Comparison of ENCODE assay signal across 20 cellular contexts in the genomic region with DNA sequence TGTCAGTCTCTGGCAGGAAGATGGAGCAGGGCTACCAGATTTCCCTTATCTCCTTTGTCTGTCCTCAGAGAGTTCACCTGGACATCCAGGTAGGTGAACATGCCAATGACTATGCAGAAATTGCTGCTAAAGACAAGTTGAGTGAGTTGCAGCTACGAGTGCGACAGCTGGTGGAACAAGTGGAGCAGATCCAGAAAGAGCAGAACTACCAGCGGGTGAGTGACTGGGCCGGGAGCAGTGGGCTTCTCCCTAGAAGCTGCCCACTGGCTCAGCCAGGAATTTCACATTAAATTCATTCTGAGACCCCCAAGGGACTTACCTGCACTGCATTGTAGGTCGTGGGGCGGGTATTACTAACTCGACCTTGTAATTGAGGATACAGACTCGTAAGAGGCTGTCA. TPM values are rescaled to one million over a fixed set of nuclear protein-coding genes. Genes with fewer than 3 reads are reported as not detected.
DNase-seq lines count a peak whose midpoint lies in the region; ATAC-seq and TF ChIP-seq lines count a peak whose summit lies in the region.
"Had no signal": no experiment of that assay in that cellular context is flagged by ENCODE, and none has a peak within 500 bp of the region (broad histone marks: within the 10 kb centered on the region; RNA-seq: fewer than 3 reads in every experiment).

No MANE protein-coding gene starts in this region.

- H3K4me1 ChIP-seq in DND-41 (ENCODE audit: insufficient read depth, low read length) (peaks cover 28% of the 10 kb centered on the region), spleen (peaks cover 5 to 61% (median 34%) of the 10 kb centered on the region in 6 donors), vagina (peaks cover 34% of the 10 kb centered on the region)

- H3K27ac ChIP-seq in DND-41 (ENCODE audit: low read length) (no peak overlapping the region), spleen (no peak overlapping the region), vagina (no peak overlapping the region)
- H3K27ac ChIP-seq: coronary artery, left lung, WERI-Rb-1 had no signal

- no peak for DNase-seq in activated T-cell treated with anti-CD3 and anti-CD28 coated beads, Interleukin-2, amount 50 U/mL, for 4 hours
- no peak for DNase-seq in activated T-cell treated with anti-CD3 and anti-CD28 coated beads, Interleukin-2, amount 50 U/mL, for 1 hour
- DNase-seq in DND-41: no peak
- peak; percentile 16 for DNase-seq in spleen
- no peak for DNase-seq in vagina (ENCODE audit: extremely low spot score in 2 of 2)
- DNase-seq: activated CD4-positive, alpha-beta T cell treated with anti-CD3 and anti-CD28 coated beads, Interleukin-2, amount 50 U/mL, for 4 hours; DMS153; GF-D8; Karpas-422; NCI-H1048; NCI-H2029; NCI-H446; stimulated activated CD4-positive, alpha-beta T cell treated with anti-CD3 and anti-CD28 coated beads, Interleukin-2, amount 100 ng/mL, for 24 hours; WERI-Rb-1 had no signal

- H3K36me3 ChIP-seq in DND-41 (ENCODE audit: insufficient read depth, low read length) (peaks cover 37% of the 10 kb centered on the region), spleen (peaks cover 0 to 41% (median 36%) of the 10 kb centered on the region in 6 donors), vagina (peaks cover 3 to 37% of the 10 kb centered on the region in 2 donors)

- TF ChIP-seq POLR2A in spleen (IDR thresholded peaks at IDR 0.05): no peak
- TF ChIP-seq POLR2A in vagina (IDR thresholded peaks at IDR 0.05): no peak

- H3K27me3 ChIP-seq in DND-41 (ENCODE audit: insufficient read depth, low read length, poor library complexity) (no peaks in the 10 kb centered on the region), spleen (replicated peaks in 1 of 7) (peaks cover 0 to 10% (median 0%) of the 10 kb centered on the region in 7 donors), vagina (no peaks in the 10 kb centered on the region)

- no peaks in the 10 kb centered on the region for H3K9me3 Mint-ChIP-seq in activated T-cell treated with anti-CD3 and anti-CD28 coated beads, Interleukin-2, amount 50 U/mL, for 4 hours
- H3K9me3 Mint-ChIP-seq in brain: peaks cover 0 to 7% (median 0%) of the 10 kb centered on the region in 5 experiments
- H3K9me3 Mint-ChIP-seq: CD14-positive monocyte had no signal

- no peak overlapping the region for H2AFZ ChIP-seq in DND-41 (ENCODE audit: low read depth, low read length)

- peak overlapping the region in 1 of 5 experiments; percentile 98 for H3K27ac Mint-ChIP-seq in brain

- peak overlapping the region; percentile 83 for H3K4me2 ChIP-seq in DND-41 (ENCODE audit: insufficient read depth, low read length)

- H3K9me3 ChIP-seq in DND-41 (ENCODE audit: insufficient read depth, low read length, severe bottlenecking) (no peaks in the 10 kb centered on the region), spleen (no peaks in the 10 kb centered on the region), vagina (no peaks in the 10 kb centered on the region)
- H3K9me3 ChIP-seq: left lung had no signal

- peaks cover 11% of the 10 kb centered on the region for H4K20me1 ChIP-seq in DND-41 (ENCODE audit: insufficient read depth, low read length)

- peaks cover 26% of the 10 kb centered on the region for H3K4me1 Mint-ChIP-seq in activated T-cell treated with anti-CD3 and anti-CD28 coated beads, Interleukin-2, amount 50 U/mL, for 4 hours (ENCODE audit: low read depth)
- H3K4me1 Mint-ChIP-seq in brain: peaks cover 29% of the 10 kb centered on the region

- H3K79me2 ChIP-seq in DND-41 (ENCODE audit: insufficient read depth, low read length): peaks cover 24% of the 10 kb centered on the region

- H3K4me3 ChIP-seq in DND-41 (ENCODE audit: low read depth in 1 of 2, low read length in 2 of 2): no peak overlapping the region
- H3K4me3 ChIP-seq in spleen: peak overlapping the region in 1 of 8 donors; percentile 88
- H3K4me3 ChIP-seq in vagina: no peak overlapping the region

- intact Hi-C loops in spleen (cut with DNase I; ENCODE audit: low total_unique reads): no loop called here
- intact Hi-C loops in vagina (cut with DNase I): no loop called here

- peak overlapping the region; percentile 24 for H3K4me3 Mint-ChIP-seq in activated T-cell treated with anti-CD3 and anti-CD28 coated beads, Interleukin-2, amount 50 U/mL, for 4 hours
- peak overlapping the region in 4 of 5 experiments; percentile 33 to 100 (median 98) for H3K4me3 Mint-ChIP-seq in brain
- H3K4me3 Mint-ChIP-seq: CD14-positive monocyte had no signal

- no peak overlapping the region for H3K9ac ChIP-seq in DND-41 (ENCODE audit: low read depth, low read length)

- TF ChIP-seq CTCF in DND-41 (IDR thresholded peaks at IDR 0.05; ENCODE audit: borderline replicate concordance, extremely low read depth, low read length, poor library complexity, severe bottlenecking) (no peak), brain (conservative IDR thresholded peaks at IDR 0.05) (no peak), spleen (IDR thresholded peaks at IDR 0.05 in 8 of 11, conservative IDR thresholded peaks at IDR 0.05 in 3 of 11) (no peak), vagina (IDR thresholded peaks at IDR 0.05) (no peak)

- no peak for ATAC-seq in activated T-cell treated with anti-CD3 and anti-CD28 coated beads, Interleukin-2, amount 50 U/mL, for 4 hours
- ATAC-seq in DND-41 (ENCODE audit: insufficient read depth, low read depth) (no peak), HG02571 (IDR thresholded peaks at IDR 0.05; ENCODE audit: unreplicated experiment) (no peak), GM21447 (IDR thresholded peaks at IDR 0.05; ENCODE audit: unreplicated experiment) (no peak)
- ATAC-seq: left lung had no signal

- 85 to 97% (median 94%) methylated on average over 8 of the region's 8 CpGs for WGBS in spleen, 5 donors

- H3K36me3 Mint-ChIP-seq in activated T-cell treated with anti-CD3 and anti-CD28 coated beads, Interleukin-2, amount 50 U/mL, for 4 hours (ENCODE audit: insufficient read depth): peaks cover 28% of the 10 kb centered on the region
- peaks cover 44% of the 10 kb centered on the region for H3K36me3 Mint-ChIP-seq in brain

- H3K27me3 Mint-ChIP-seq in activated T-cell treated with anti-CD3 and anti-CD28 coated beads, Interleukin-2, amount 50 U/mL, for 4 hours (ENCODE audit: low read depth): peaks cover 13% of the 10 kb centered on the region
- H3K27me3 Mint-ChIP-seq in brain: peaks cover 24% of the 10 kb centered on the region

RNA-seq across cellular contexts. Expression of gene TMED9, which starts 2.1 kb away (rescaled TPM):
- total RNA-seq in activated T-cell treated with anti-CD3 and anti-CD28 coated beads, Interleukin-2, amount 50 U/mL, for 4 hours: 100 to 1,000 TPM; 178 to 208 (median 199) TPM
- 92.1 TPM for polyA plus RNA-seq in brain (ENCODE audit: insufficient read depth, low read depth, low replicate concordance)
- total RNA-seq in spleen: 100 to 1,000 TPM in 4 of 7 donors, 10 to 100 TPM in 3; 72.0 to 126 (median 110) TPM
- polyA plus RNA-seq in spleen: 10 to 100 TPM; 52.6 to 96.9 (median 91.9) TPM
- total RNA-seq in vagina: 83.7 TPM

RNA-seq across cellular contexts. Expression of gene B4GALT7, which starts 5.9 kb away (rescaled TPM):
- 10 to 100 TPM; 35.5 to 40.5 (median 37.0) TPM for total RNA-seq in activated T-cell treated with anti-CD3 and anti-CD28 coated beads, Interleukin-2, amount 50 U/mL, for 4 hours
- 28.3 TPM for polyA plus RNA-seq in brain (ENCODE audit: insufficient read depth, low read depth, low replicate concordance)
- total RNA-seq in spleen: 10 to 100 TPM; 26.8 to 35.6 (median 32.5) TPM
- 10 to 100 TPM; 22.7 to 43.8 (median 37.4) TPM for polyA plus RNA-seq in spleen
- total RNA-seq in vagina: 19.4 TPM

RNA-seq across cellular contexts. Expression of gene FAM193B, which starts 39.7 kb away (rescaled TPM):
- 10 to 100 TPM; 54.7 to 63.7 (median 62.1) TPM for total RNA-seq in activated T-cell treated with anti-CD3 and anti-CD28 coated beads, Interleukin-2, amount 50 U/mL, for 4 hours
- polyA plus RNA-seq in brain (ENCODE audit: insufficient read depth, low read depth, low replicate concordance): 21.6 TPM
- 100 to 1,000 TPM in 5 of 7 donors, 10 to 100 TPM in 2; 86.9 to 155 (median 116) TPM for total RNA-seq in spleen
- 100 to 1,000 TPM; 145 to 364 (median 348) TPM for polyA plus RNA-seq in spleen
- total RNA-seq in vagina: 72.4 TPM
